Comparison of ENCODE assay signal across 17 cellular contexts in genomic region chr2:28403388-28403956, GRCh38. TPM values are rescaled to one million over a fixed set of nuclear protein-coding genes. Genes with fewer than 3 reads are reported as not detected.
A peak's percentile ranks its signal among the peaks of the same experiment; 100 is the strongest.
DNase-seq lines count a peak whose midpoint lies in the region; ATAC-seq lines count a peak whose summit lies in the region.
"Had no signal": no experiment of that assay in that cellular context is flagged by ENCODE, and none has a peak within 500 bp of the region (broad histone marks: within the 10 kb centered on the region; RNA-seq: fewer than 3 reads in every experiment).

No MANE protein-coding gene starts in this region.

- peaks cover 62 to 100% (median 100%) of the 10 kb centered on the region in 11 experiments for H4K20me1 ChIP-seq in BLaER1 treated with 17β-estradiol and CSF1 and Interleukin-3, amounts not matched to agents 10 nM and 100 nM

- no peaks in the 10 kb centered on the region for H3K9me3 ChIP-seq in BLaER1 treated with 17β-estradiol and CSF1 and Interleukin-3, amounts not matched to agents 10 nM and 100 nM (replicated peaks in 1 of 11)
- H3K9me3 ChIP-seq: SJCRH30, thoracic aorta had no signal

- no peaks in the 10 kb centered on the region for H3K27me3 ChIP-seq in BLaER1 treated with 17β-estradiol and CSF1 and Interleukin-3, amounts not matched to agents 10 nM and 100 nM
- H3K27me3 ChIP-seq: cardiac muscle cell, SJCRH30 had no signal

- peak overlapping the region; percentile 61 for H3K27ac Mint-ChIP-seq in central memory CD8-positive, alpha-beta T cell (ENCODE audit: low read depth)
- H3K27ac Mint-ChIP-seq: activated B cell treated with CpG ODN at 0.5 μM for 24 hours; activated T-helper 1 cell treated with anti-CD3 and anti-CD28 coated beads, Interleukin-12 subunit alpha, Interleukin-12 subunit beta, Interleukin-2, Interleukin-4 antibody, amounts not matched to agents 30 ng/mL and 10 ng/mL and 1 ng/mL, durations not matched to agents 14 hours and 24 hours and 36 hours had no signal

- no peaks in the 10 kb centered on the region for H3K27me3 Mint-ChIP-seq in central memory CD8-positive, alpha-beta T cell

- H3K4me1 ChIP-seq in BLaER1 treated with 17β-estradiol and CSF1 and Interleukin-3, amounts not matched to agents 10 nM and 100 nM, result peaks cover 18 to 100% (median 100%) of the 10 kb centered on the region in 10 experiments

- peaks cover 69 to 100% (median 100%) of the 10 kb centered on the region in 11 experiments for H3K36me3 ChIP-seq in BLaER1 treated with 17β-estradiol and CSF1 and Interleukin-3, amounts not matched to agents 10 nM and 100 nM
- H3K36me3 ChIP-seq: cardiac muscle cell had no signal

- peak overlapping the region in 1 of 11 experiments; percentile 8; a peak in 2 of 22 replicates for H3K27ac ChIP-seq in BLaER1 treated with 17β-estradiol and CSF1 and Interleukin-3, amounts not matched to agents 10 nM and 100 nM
- H3K27ac ChIP-seq: cardiac muscle cell, epithelial cell of prostate, KMS-11, SJCRH30, thoracic aorta had no signal

- no peak overlapping the region for H3K4me3 ChIP-seq in BLaER1 treated with 17β-estradiol and CSF1 and Interleukin-3, amounts not matched to agents 10 nM and 100 nM
- H3K4me3 ChIP-seq: cardiac muscle cell, SJCRH30 had no signal

- H3K4me3 Mint-ChIP-seq in central memory CD8-positive, alpha-beta T cell, result no peak overlapping the region
- H3K4me3 Mint-ChIP-seq: activated B cell treated with CpG ODN at 0.5 μM for 24 hours; activated T-helper 1 cell treated with anti-CD3 and anti-CD28 coated beads, Interleukin-12 subunit alpha, Interleukin-12 subunit beta, Interleukin-2, Interleukin-4 antibody, amounts not matched to agents 30 ng/mL and 10 ng/mL and 1 ng/mL, durations not matched to agents 14 hours and 24 hours and 36 hours had no signal

- peak overlapping the region in 10 of 11 experiments; percentile 4 to 95 (median 64); a peak in 15 of 22 replicates for H3K4me2 ChIP-seq in BLaER1 treated with 17β-estradiol and CSF1 and Interleukin-3, amounts not matched to agents 10 nM and 100 nM
- H3K4me2 ChIP-seq: KMS-11 had no signal

- peak; percentile 57 for DNase-seq in A172 (ENCODE audit: low spot score)
- peak; percentile 79 for DNase-seq in NCI-H1105 treated with DMSO at 0.1 percent for 48 hours (lab: John Stamatoyannopoulos, UW)
- DNase-seq in central memory CD8-positive, alpha-beta T cell (ENCODE audit: low spot score in 2 of 2), result no peak
- DNase-seq in medulla oblongata (ENCODE audit: extremely low spot score), result no peak
- no peak for DNase-seq in NK-92 treated with Interleukin-12 subunit alpha and Interleukin-12 subunit beta, amount 100 ng/mL, for 24 hours (lab: John Stamatoyannopoulos, UW)
- DNase-seq in UCSD-AML1 (lab: John Stamatoyannopoulos, UW; ENCODE audit: unreplicated experiment), result no peak
- DNase-seq: activated B cell treated with CpG ODN at 0.5 μM for 24 hours, hippocampal formation, left ventricle myocardium superior, NCI-H446 treated with DMSO at 0.1 percent for 48 hours, SJCRH30 had no signal

- ATAC-seq in central memory CD8-positive, alpha-beta T cell (replicated peaks; ENCODE audit: extremely low read depth, poor library complexity, severe bottlenecking), result no peak
- ATAC-seq: left ventricle myocardium superior had no signal

- peaks cover 46% of the 10 kb centered on the region for H3K36me3 Mint-ChIP-seq in central memory CD8-positive, alpha-beta T cell (ENCODE audit: insufficient read depth)

- peaks cover 71% of the 10 kb centered on the region for H3K4me1 Mint-ChIP-seq in central memory CD8-positive, alpha-beta T cell

- H3K9me3 Mint-ChIP-seq in central memory CD8-positive, alpha-beta T cell, result no peaks in the 10 kb centered on the region
- H3K9me3 Mint-ChIP-seq: activated B cell treated with CpG ODN at 0.5 μM for 24 hours; activated T-helper 1 cell treated with anti-CD3 and anti-CD28 coated beads, Interleukin-12 subunit alpha, Interleukin-12 subunit beta, Interleukin-2, Interleukin-4 antibody, amounts not matched to agents 30 ng/mL and 10 ng/mL and 1 ng/mL, durations not matched to agents 14 hours and 24 hours and 36 hours had no signal

- peak overlapping the region in 5 of 11 experiments; percentile 11 to 60 (median 22); a peak in 5 of 22 replicates for H3K9ac ChIP-seq in BLaER1 treated with 17β-estradiol and CSF1 and Interleukin-3, amounts not matched to agents 10 nM and 100 nM
- H3K9ac ChIP-seq: KMS-11 had no signal

RNA-seq across cellular contexts. Expression of gene FOSL2, which starts 10.8 kb away (rescaled TPM):
- 36.1 and 39.7 TPM in 2 replicates for total RNA-seq in A172 (2014; rRNA removed; shearing (Covaris generic))

Comparison
In these comparisons a context has a peak if more than half of its experiments do, and no peak if none do; other contexts are left out.
1. DNase-seq: peak in A172 (single experiment) and NCI-H1105 treated with DMSO at 0.1 percent for 48 hours (single experiment); none in central memory CD8-positive, alpha-beta T cell (0 of 2), medulla oblongata (single experiment), NK-92 treated with Interleukin-12 subunit alpha and Interleukin-12 subunit beta, amount 100 ng/mL, for 24 hours (single experiment) and UCSD-AML1 (single experiment).